ENCODE assay signal across 11 cellular contexts in the genomic region with DNA sequence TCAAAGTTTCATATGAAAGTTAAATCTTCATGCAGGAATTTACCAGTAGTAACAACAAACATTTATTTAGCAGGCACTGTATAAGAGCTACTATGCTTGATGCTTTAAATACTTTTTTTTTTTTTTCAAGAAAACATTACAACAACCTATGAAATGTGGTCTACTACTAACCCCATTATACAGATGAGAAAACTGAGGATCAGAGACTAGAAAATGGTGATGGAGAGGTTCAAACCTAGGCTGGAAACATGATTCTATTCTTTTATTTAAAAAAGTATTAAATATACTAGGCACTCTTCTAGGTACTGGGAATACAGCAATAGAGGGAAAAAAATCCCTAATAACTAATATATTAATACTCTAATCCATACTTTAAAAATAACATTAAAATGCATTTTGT.
"Had no signal": no experiment of that assay in that cellular context is flagged by ENCODE, and none has a peak within 500 bp of the region (broad histone marks: within the 10 kb centered on the region; RNA-seq: fewer than 3 reads in every experiment).

No MANE protein-coding gene starts in this region.

- H2AFZ ChIP-seq: GM23248, GM23338 had no signal

- H3K36me3 ChIP-seq: HAP-1 had no signal

- FAIRE-seq: H1, H54 had no signal

- H3K9ac ChIP-seq: GM23248 had no signal

- H3K9me3 ChIP-seq: HAP-1 had no signal

- H3K4me1 ChIP-seq: HAP-1 had no signal

- H3K27ac ChIP-seq: GM23248 had no signal

- DNase-seq: GM23248, GOT3, H7, H9, HCEC 1CT, HFFc6 had no signal

- ATAC-seq: GM23338, HCT116 had no signal

- H3K4me2 ChIP-seq: GM23338 had no signal

- H3K4me3 ChIP-seq: GM23248, GM23338, HAP-1 had no signal
